2 cellular contexts compared by ENCODE assay signal in the genomic region with DNA sequence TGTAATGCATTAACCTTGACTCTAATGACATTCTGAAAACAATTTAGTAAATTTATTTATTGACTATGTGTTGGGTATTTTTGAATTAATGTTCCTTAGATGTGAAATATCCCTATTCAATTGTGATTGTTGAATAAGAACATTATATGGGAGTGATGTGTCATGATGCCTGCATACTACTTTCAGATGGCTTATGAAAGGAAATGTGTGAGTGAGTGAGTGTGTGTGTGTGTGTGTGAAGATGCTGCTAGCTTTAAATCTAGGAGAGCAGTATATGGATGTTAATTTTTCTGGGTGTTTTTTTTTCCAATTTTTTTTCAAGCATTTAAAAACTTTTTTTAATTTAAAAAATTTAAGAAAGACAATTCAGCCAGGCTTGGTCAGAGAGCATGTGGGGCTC.
TF ChIP-seq lines count a peak whose summit lies in the region.

No MANE protein-coding gene starts in this region.

TF ChIP-seq in HCT116, 20 proteins besides CTCF, POLR2A, EP300 and RAD21 (continued from another document):
- TF ChIP-seq TCF7L2 (IDR thresholded peaks at IDR 0.05; ENCODE audit: borderline replicate concordance, extremely low read depth, insufficient read depth, insufficient read length) (no peak), SRF (IDR thresholded peaks at IDR 0.05; ENCODE audit: low read depth) (no peak), ZFX (IDR thresholded peaks at IDR 0.05) (no peak), EZH2phosphoT487 (IDR thresholded peaks at IDR 0.05; ENCODE audit: borderline replicate concordance) (no peak), SP1 (IDR thresholded peaks at IDR 0.05; ENCODE audit: low read depth) (no peak), CBX3 (IDR thresholded peaks at IDR 0.05; ENCODE audit: low read depth) (no peak), FOSL1 (IDR thresholded peaks at IDR 0.05; ENCODE audit: low read depth) (no peak), JUND (IDR thresholded peaks at IDR 0.05) (no peak), YY1 (IDR thresholded peaks at IDR 0.05; ENCODE audit: extremely low read depth, insufficient replicate concordance, low read depth, low read length) (no peak), SIN3A (IDR thresholded peaks at IDR 0.05; ENCODE audit: low read depth) (no peak), ZNF274 (IDR thresholded peaks at IDR 0.05; ENCODE audit: low read depth, low read length) (no peak), CEBPB (IDR thresholded peaks at IDR 0.05; ENCODE audit: low read depth) (no peak), EZH2 (IDR thresholded peaks at IDR 0.05) (no peak), ELF1 (IDR thresholded peaks at IDR 0.05; ENCODE audit: borderline replicate concordance, low read depth) (no peak)
- TF ChIP-seq, protein P1, sequence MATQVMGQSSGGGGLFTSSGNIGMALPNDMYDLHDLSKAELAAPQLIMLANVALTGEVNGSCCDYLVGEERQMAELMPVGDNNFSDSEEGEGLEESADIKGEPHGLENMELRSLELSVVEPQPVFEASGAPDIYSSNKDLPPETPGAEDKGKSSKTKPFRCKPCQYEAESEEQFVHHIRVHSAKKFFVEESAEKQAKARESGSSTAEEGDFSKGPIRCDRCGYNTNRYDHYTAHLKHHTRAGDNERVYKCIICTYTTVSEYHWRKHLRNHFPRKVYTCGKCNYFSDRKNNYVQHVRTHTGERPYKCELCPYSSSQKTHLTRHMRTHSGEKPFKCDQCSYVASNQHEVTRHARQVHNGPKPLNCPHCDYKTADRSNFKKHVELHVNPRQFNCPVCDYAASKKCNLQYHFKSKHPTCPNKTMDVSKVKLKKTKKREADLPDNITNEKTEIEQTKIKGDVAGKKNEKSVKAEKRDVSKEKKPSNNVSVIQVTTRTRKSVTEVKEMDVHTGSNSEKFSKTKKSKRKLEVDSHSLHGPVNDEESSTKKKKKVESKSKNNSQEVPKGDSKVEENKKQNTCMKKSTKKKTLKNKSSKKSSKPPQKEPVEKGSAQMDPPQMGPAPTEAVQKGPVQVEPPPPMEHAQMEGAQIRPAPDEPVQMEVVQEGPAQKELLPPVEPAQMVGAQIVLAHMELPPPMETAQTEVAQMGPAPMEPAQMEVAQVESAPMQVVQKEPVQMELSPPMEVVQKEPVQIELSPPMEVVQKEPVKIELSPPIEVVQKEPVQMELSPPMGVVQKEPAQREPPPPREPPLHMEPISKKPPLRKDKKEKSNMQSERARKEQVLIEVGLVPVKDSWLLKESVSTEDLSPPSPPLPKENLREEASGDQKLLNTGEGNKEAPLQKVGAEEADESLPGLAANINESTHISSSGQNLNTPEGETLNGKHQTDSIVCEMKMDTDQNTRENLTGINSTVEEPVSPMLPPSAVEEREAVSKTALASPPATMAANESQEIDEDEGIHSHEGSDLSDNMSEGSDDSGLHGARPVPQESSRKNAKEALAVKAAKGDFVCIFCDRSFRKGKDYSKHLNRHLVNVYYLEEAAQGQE (IDR thresholded peaks at IDR 0.05; ENCODE audit: low read depth) = no peak
- TF ChIP-seq, protein P2, sequence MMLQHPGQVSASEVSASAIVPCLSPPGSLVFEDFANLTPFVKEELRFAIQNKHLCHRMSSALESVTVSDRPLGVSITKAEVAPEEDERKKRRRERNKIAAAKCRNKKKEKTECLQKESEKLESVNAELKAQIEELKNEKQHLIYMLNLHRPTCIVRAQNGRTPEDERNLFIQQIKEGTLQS (IDR thresholded peaks at IDR 0.05) = no peak

TF ChIP-seq in GM23338, 12 proteins besides CTCF, POLR2A, EP300 and RAD21 (continued from another document):
- TF ChIP-seq, protein P3, sequence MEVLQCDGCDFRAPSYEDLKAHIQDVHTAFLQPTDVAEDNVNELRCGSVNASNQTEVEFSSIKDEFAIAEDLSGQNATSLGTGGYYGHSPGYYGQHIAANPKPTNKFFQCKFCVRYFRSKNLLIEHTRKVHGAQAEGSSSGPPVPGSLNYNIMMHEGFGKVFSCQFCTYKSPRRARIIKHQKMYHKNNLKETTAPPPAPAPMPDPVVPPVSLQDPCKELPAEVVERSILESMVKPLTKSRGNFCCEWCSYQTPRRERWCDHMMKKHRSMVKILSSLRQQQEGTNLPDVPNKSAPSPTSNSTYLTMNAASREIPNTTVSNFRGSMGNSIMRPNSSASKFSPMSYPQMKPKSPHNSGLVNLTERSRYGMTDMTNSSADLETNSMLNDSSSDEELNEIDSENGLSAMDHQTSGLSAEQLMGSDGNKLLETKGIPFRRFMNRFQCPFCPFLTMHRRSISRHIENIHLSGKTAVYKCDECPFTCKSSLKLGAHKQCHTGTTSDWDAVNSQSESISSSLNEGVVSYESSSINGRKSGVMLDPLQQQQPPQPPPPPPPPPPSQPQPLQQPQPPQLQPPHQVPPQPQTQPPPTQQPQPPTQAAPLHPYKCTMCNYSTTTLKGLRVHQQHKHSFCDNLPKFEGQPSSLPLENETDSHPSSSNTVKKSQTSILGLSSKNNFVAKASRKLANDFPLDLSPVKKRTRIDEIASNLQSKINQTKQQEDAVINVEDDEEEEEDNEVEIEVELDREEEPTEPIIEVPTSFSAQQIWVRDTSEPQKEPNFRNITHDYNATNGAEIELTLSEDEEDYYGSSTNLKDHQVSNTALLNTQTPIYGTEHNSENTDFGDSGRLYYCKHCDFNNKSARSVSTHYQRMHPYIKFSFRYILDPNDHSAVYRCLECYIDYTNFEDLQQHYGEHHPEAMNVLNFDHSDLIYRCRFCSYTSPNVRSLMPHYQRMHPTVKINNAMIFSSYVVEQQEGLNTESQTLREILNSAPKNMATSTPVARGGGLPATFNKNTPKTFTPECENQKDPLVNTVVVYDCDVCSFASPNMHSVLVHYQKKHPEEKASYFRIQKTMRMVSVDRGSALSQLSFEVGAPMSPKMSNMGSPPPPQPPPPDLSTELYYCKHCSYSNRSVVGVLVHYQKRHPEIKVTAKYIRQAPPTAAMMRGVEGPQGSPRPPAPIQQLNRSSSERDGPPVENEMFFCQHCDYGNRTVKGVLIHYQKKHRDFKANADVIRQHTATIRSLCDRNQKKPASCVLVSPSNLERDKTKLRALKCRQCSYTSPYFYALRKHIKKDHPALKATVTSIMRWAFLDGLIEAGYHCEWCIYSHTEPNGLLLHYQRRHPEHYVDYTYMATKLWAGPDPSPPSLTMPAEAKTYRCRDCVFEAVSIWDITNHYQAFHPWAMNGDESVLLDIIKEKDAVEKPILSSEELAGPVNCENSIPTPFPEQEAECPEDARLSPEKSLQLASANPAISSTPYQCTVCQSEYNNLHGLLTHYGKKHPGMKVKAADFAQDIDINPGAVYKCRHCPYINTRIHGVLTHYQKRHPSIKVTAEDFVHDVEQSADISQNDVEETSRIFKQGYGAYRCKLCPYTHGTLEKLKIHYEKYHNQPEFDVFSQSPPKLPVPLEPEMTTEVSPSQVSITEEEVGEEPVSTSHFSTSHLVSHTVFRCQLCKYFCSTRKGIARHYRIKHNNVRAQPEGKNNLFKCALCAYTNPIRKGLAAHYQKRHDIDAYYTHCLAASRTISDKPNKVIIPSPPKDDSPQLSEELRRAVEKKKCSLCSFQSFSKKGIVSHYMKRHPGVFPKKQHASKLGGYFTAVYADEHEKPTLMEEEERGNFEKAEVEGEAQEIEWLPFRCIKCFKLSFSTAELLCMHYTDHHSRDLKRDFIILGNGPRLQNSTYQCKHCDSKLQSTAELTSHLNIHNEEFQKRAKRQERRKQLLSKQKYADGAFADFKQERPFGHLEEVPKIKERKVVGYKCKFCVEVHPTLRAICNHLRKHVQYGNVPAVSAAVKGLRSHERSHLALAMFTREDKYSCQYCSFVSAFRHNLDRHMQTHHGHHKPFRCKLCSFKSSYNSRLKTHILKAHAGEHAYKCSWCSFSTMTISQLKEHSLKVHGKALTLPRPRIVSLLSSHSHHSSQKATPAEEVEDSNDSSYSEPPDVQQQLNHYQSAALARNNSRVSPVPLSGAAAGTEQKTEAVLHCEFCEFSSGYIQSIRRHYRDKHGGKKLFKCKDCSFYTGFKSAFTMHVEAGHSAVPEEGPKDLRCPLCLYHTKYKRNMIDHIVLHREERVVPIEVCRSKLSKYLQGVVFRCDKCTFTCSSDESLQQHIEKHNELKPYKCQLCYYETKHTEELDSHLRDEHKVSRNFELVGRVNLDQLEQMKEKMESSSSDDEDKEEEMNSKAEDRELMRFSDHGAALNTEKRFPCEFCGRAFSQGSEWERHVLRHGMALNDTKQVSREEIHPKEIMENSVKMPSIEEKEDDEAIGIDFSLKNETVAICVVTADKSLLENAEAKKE (CRISPR knock-in tag; IDR thresholded peaks at IDR 0.05) = no peak
- TF ChIP-seq ZNF114 (CRISPR knock-in tag; IDR thresholded peaks at IDR 0.05) = no peak
TF ChIP-seq in GM23338: peak in this region for 0.
